ENCODE assay signal across 22 cellular contexts in genomic region chr1:223337174-223337869, GRCh38. TPM values are rescaled to one million over a fixed set of nuclear protein-coding genes. Genes with fewer than 3 reads are reported as not detected.
"Had no signal": no experiment of that assay in that cellular context is flagged by ENCODE, and none has a peak within 500 bp of the region (broad histone marks: within the 10 kb centered on the region; RNA-seq: fewer than 3 reads in every experiment).

No MANE protein-coding gene starts in this region.

- DNase-seq: activated CD4-positive, alpha-beta memory T cell treated with anti-CD3 and anti-CD28 coated beads for 36 hours; activated CD8-positive, alpha-beta memory T cell treated with anti-CD3 and anti-CD28 coated beads, Interleukin-2, amount 10 ng/mL, durations not matched to agents 7 days and 5 days; activated naive CD4-positive, alpha-beta T cell treated with anti-CD3 and anti-CD28 coated beads for 36 hours; activated naive CD8-positive, alpha-beta T cell treated with anti-CD3 and anti-CD28 coated beads, Interleukin-2, amount 50 U/mL, for 24 hours; activated T-cell treated with anti-CD3 and anti-CD28 coated beads, Interleukin-2, amount 50 U/mL, for 1 hour; aorta; heart right ventricle; lower lobe of right lung; nephron progenitor cell; psoas muscle; right lobe of liver; stimulated activated naive CD8-positive, alpha-beta T cell treated with anti-CD3 and anti-CD28 coated beads, Interleukin-15, Interleukin-2, amounts not matched to agents 100 U/mL and 50 U/mL, for 24 hours; transverse colon had no signal

- H3K36me3 ChIP-seq: breast epithelium, heart right ventricle, lower lobe of right lung, right lobe of liver, transverse colon, vagina had no signal

- H3K27me3 ChIP-seq: breast epithelium, heart right ventricle, right lobe of liver, transverse colon, vagina had no signal

- H3K4me2 ChIP-seq: smooth muscle cell had no signal

- H3K9me3 ChIP-seq: breast epithelium, lower lobe of right lung, psoas muscle, right lobe of liver, transverse colon, vagina had no signal

- H3K4me3 ChIP-seq: breast epithelium, heart right ventricle, lower lobe of right lung, psoas muscle, right lobe of liver, smooth muscle cell, transverse colon, vagina had no signal

- H3K27ac ChIP-seq: breast epithelium, lower lobe of right lung, psoas muscle, right lobe of liver, transverse colon, vagina, VCaP had no signal

- H3K4me1 ChIP-seq: breast epithelium, lower lobe of right lung, right lobe of liver, transverse colon had no signal

RNA-seq across cellular contexts. Expression of gene CCDC185, which starts 55.9 kb away (rescaled TPM):
- total RNA-seq: activated CD4-positive, alpha-beta memory T cell treated with anti-CD3 and anti-CD28 coated beads for 36 hours; activated CD8-positive, alpha-beta memory T cell treated with anti-CD3 and anti-CD28 coated beads, Interleukin-2, amount 10 ng/mL, durations not matched to agents 7 days and 5 days; activated naive CD4-positive, alpha-beta T cell treated with anti-CD3 and anti-CD28 coated beads for 36 hours; activated T-helper 2 cell treated with anti-CD3 and anti-CD28 coated beads, Interferon-gamma antibody, Interleukin-2, Interleukin-4, amounts not matched to agents 10 μg/mL and 5 μg/mL and 100 μg/mL, durations not matched to agents 14 hours and 24 hours and 36 hours; aorta; breast epithelium; dermis microvascular lymphatic vessel endothelial cell; epithelial cell of proximal tubule; frontal cortex; heart right ventricle; lower lobe of right lung; omental fat pad; psoas muscle; right lobe of liver; smooth muscle cell; transverse colon; vagina had no signal
- polyA plus RNA-seq: aorta, heart right ventricle, psoas muscle, smooth muscle cell had no signal
